In the genomic region with DNA sequence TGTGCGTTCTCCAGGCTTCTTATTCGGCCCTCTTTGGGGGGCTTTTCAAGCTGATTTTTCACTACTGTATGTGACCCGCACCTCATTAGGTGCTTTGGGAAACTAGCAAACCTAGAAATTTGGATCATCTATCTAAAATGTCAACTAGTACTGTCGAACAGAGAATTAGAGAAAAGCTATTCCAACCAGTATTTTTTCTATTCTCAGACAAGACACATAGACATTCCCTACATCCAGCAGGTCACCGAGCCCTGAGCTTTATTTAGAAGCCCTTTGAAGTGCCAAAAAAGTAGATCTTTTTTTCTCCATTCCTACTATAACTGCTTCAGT, we compare ENCODE assay signal across 1 cellular context.
TF ChIP-seq lines count a peak whose summit lies in the region.

No MANE protein-coding gene starts in this region.

TF ChIP-seq in GM23338, 12 proteins besides CTCF, POLR2A, EP300 and RAD21 (continued from another document):
- TF ChIP-seq, protein P1, sequence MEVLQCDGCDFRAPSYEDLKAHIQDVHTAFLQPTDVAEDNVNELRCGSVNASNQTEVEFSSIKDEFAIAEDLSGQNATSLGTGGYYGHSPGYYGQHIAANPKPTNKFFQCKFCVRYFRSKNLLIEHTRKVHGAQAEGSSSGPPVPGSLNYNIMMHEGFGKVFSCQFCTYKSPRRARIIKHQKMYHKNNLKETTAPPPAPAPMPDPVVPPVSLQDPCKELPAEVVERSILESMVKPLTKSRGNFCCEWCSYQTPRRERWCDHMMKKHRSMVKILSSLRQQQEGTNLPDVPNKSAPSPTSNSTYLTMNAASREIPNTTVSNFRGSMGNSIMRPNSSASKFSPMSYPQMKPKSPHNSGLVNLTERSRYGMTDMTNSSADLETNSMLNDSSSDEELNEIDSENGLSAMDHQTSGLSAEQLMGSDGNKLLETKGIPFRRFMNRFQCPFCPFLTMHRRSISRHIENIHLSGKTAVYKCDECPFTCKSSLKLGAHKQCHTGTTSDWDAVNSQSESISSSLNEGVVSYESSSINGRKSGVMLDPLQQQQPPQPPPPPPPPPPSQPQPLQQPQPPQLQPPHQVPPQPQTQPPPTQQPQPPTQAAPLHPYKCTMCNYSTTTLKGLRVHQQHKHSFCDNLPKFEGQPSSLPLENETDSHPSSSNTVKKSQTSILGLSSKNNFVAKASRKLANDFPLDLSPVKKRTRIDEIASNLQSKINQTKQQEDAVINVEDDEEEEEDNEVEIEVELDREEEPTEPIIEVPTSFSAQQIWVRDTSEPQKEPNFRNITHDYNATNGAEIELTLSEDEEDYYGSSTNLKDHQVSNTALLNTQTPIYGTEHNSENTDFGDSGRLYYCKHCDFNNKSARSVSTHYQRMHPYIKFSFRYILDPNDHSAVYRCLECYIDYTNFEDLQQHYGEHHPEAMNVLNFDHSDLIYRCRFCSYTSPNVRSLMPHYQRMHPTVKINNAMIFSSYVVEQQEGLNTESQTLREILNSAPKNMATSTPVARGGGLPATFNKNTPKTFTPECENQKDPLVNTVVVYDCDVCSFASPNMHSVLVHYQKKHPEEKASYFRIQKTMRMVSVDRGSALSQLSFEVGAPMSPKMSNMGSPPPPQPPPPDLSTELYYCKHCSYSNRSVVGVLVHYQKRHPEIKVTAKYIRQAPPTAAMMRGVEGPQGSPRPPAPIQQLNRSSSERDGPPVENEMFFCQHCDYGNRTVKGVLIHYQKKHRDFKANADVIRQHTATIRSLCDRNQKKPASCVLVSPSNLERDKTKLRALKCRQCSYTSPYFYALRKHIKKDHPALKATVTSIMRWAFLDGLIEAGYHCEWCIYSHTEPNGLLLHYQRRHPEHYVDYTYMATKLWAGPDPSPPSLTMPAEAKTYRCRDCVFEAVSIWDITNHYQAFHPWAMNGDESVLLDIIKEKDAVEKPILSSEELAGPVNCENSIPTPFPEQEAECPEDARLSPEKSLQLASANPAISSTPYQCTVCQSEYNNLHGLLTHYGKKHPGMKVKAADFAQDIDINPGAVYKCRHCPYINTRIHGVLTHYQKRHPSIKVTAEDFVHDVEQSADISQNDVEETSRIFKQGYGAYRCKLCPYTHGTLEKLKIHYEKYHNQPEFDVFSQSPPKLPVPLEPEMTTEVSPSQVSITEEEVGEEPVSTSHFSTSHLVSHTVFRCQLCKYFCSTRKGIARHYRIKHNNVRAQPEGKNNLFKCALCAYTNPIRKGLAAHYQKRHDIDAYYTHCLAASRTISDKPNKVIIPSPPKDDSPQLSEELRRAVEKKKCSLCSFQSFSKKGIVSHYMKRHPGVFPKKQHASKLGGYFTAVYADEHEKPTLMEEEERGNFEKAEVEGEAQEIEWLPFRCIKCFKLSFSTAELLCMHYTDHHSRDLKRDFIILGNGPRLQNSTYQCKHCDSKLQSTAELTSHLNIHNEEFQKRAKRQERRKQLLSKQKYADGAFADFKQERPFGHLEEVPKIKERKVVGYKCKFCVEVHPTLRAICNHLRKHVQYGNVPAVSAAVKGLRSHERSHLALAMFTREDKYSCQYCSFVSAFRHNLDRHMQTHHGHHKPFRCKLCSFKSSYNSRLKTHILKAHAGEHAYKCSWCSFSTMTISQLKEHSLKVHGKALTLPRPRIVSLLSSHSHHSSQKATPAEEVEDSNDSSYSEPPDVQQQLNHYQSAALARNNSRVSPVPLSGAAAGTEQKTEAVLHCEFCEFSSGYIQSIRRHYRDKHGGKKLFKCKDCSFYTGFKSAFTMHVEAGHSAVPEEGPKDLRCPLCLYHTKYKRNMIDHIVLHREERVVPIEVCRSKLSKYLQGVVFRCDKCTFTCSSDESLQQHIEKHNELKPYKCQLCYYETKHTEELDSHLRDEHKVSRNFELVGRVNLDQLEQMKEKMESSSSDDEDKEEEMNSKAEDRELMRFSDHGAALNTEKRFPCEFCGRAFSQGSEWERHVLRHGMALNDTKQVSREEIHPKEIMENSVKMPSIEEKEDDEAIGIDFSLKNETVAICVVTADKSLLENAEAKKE (CRISPR knock-in tag; IDR thresholded peaks at IDR 0.05) = no peak
- TF ChIP-seq, protein P2, sequence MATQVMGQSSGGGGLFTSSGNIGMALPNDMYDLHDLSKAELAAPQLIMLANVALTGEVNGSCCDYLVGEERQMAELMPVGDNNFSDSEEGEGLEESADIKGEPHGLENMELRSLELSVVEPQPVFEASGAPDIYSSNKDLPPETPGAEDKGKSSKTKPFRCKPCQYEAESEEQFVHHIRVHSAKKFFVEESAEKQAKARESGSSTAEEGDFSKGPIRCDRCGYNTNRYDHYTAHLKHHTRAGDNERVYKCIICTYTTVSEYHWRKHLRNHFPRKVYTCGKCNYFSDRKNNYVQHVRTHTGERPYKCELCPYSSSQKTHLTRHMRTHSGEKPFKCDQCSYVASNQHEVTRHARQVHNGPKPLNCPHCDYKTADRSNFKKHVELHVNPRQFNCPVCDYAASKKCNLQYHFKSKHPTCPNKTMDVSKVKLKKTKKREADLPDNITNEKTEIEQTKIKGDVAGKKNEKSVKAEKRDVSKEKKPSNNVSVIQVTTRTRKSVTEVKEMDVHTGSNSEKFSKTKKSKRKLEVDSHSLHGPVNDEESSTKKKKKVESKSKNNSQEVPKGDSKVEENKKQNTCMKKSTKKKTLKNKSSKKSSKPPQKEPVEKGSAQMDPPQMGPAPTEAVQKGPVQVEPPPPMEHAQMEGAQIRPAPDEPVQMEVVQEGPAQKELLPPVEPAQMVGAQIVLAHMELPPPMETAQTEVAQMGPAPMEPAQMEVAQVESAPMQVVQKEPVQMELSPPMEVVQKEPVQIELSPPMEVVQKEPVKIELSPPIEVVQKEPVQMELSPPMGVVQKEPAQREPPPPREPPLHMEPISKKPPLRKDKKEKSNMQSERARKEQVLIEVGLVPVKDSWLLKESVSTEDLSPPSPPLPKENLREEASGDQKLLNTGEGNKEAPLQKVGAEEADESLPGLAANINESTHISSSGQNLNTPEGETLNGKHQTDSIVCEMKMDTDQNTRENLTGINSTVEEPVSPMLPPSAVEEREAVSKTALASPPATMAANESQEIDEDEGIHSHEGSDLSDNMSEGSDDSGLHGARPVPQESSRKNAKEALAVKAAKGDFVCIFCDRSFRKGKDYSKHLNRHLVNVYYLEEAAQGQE (IDR thresholded peaks at IDR 0.05; ENCODE audit: unreplicated experiment) = no peak
- TF ChIP-seq ZNF331 (CRISPR knock-in tag; IDR thresholded peaks at IDR 0.05; ENCODE audit: low read depth) = no peak
TF ChIP-seq in GM23338: peak in this region for 0.
